15 cellular contexts compared by ENCODE assay signal in genomic region chr9:95045751-95046150, GRCh38.
A peak's percentile ranks its signal among the peaks of the same experiment; 100 is the strongest.
DNase-seq lines count a peak whose midpoint lies in the region; ATAC-seq, FAIRE-seq and TF ChIP-seq lines count a peak whose summit lies in the region.
"Had no signal": no experiment of that assay in that cellular context is flagged by ENCODE, and none has a peak within 500 bp of the region (broad histone marks: within the 10 kb centered on the region; RNA-seq: fewer than 3 reads in every experiment).

No MANE protein-coding gene starts in this region.

- H3K27me3 ChIP-seq in left ventricle myocardium inferior (ENCODE audit: low read depth): no peaks in the 10 kb centered on the region
- no peaks in the 10 kb centered on the region for H3K27me3 ChIP-seq in pancreas
- no peaks in the 10 kb centered on the region for H3K27me3 ChIP-seq in aorta (ENCODE audit: control insufficient read depth in 1 of 2, insufficient read depth in 2 of 2, low read length in 1 of 2)
- H3K27me3 ChIP-seq: brain microvascular endothelial cell had no signal

- H3K4me3 ChIP-seq in left ventricle myocardium inferior (peak overlapping the region; percentile 44), pancreas (peak overlapping the region in 3 of 4 donors; percentile 13 to 60 (median 37)), aorta (ENCODE audit: low read length in 2 of 2) (peak overlapping the region; percentile 11 to 34)

- DNase-seq in left ventricle myocardium inferior (no peak), left ventricle myocardium superior (no peak), glutamatergic neuron (no peak), pancreas (peak in 4 of 6 donors; percentile 52 to 67 (median 62)), aorta (no peak), NCI-H187 treated with DMSO at 0.1 percent for 48 hours (lab: John Stamatoyannopoulos, UW) (no peak)
- no peak for DNase-seq in effector CD4-positive, alpha-beta T cell
- DNase-seq: activated CD4-positive, alpha-beta T cell treated with anti-CD3 and anti-CD28 coated beads, Interleukin-2, amount 50 U/mL, for 4 hours; activated effector memory CD4-positive, alpha-beta T cell treated with Interleukin-2 at 50 U/mL for 16 hours; brain microvascular endothelial cell; DMS 273 treated with DMSO at 0.1 percent for 48 hours; PC-3; T-helper 2 cell had no signal

- TF ChIP-seq CTCF in left ventricle myocardium inferior (IDR thresholded peaks at IDR 0.05; ENCODE audit: borderline replicate concordance) (no peak), glutamatergic neuron (IDR thresholded peaks at IDR 0.05; ENCODE audit: partially characterized antibody, unreplicated experiment) (no peak), pancreas (IDR thresholded peaks at IDR 0.05) (no peak)

- peaks cover 9% of the 10 kb centered on the region for H3K4me1 Mint-ChIP-seq in glutamatergic neuron (ENCODE audit: low read depth, unreplicated experiment)

- H3K4me3 Mint-ChIP-seq in glutamatergic neuron (ENCODE audit: unreplicated experiment): peak overlapping the region; percentile 46

- H3K9me3 Mint-ChIP-seq in glutamatergic neuron (ENCODE audit: unreplicated experiment): peaks cover 2% of the 10 kb centered on the region

- H3K9me3 ChIP-seq in left ventricle myocardium inferior (replicated peaks): no peaks in the 10 kb centered on the region
- H3K9me3 ChIP-seq in pancreas: no peaks in the 10 kb centered on the region
- no peaks in the 10 kb centered on the region for H3K9me3 ChIP-seq in aorta (ENCODE audit: control insufficient read depth, low read length)

- H3K4me1 ChIP-seq in left ventricle myocardium inferior: peaks cover 97% of the 10 kb centered on the region
- H3K4me1 ChIP-seq in pancreas: peaks cover 28 to 36% (median 36%) of the 10 kb centered on the region in 3 donors
- peaks cover 0 to 3% of the 10 kb centered on the region in 2 donors for H3K4me1 ChIP-seq in aorta (ENCODE audit: control insufficient read depth in 1 of 2, insufficient read depth in 2 of 2, low read length in 2 of 2)

- H3K36me3 ChIP-seq in left ventricle myocardium inferior: peaks cover 21% of the 10 kb centered on the region
- no peaks in the 10 kb centered on the region for H3K36me3 ChIP-seq in pancreas
- H3K36me3 ChIP-seq in aorta (ENCODE audit: control insufficient read depth in 1 of 2, insufficient read depth in 2 of 2, low read length in 1 of 2): peaks cover 0 to 1% of the 10 kb centered on the region in 2 donors

- H3K27ac Mint-ChIP-seq in glutamatergic neuron (ENCODE audit: unreplicated experiment): no peak overlapping the region

- ATAC-seq in left ventricle myocardium superior (no peak), pancreas (peak; percentile 16 to 28 (median 21)), aorta (ENCODE audit: low FRiP score) (no peak), GM18858 (IDR thresholded peaks at IDR 0.05; ENCODE audit: unreplicated experiment) (no peak)
- ATAC-seq: PC-3 had no signal

- peaks cover 5% of the 10 kb centered on the region for H3K27me3 Mint-ChIP-seq in glutamatergic neuron (ENCODE audit: unreplicated experiment)

- no peak for FAIRE-seq in pancreas (lab: Jason Lieb, UNC)
- FAIRE-seq: GM12891 had no signal

- intact Hi-C loops in left ventricle myocardium inferior (cut with micrococcal nuclease): no loop called here
- intact Hi-C loops in left ventricle myocardium superior (cut with micrococcal nuclease): no loop called here
- intact Hi-C loops in pancreas (cut with DNase I): no loop called here
- intact Hi-C loops in aorta (cut with DNase I): loop anchor here (5.0 kb wide), 3 partner anchors 33 to 38 kb away; no protein-coding TSS in a partner anchor

- peak overlapping the region; percentile 91 for H3K27ac ChIP-seq in left ventricle myocardium inferior (replicated peaks)
- H3K27ac ChIP-seq in pancreas: peak overlapping the region; percentile 61 to 89 (median 76)
- peak overlapping the region; percentile 71 to 81 for H3K27ac ChIP-seq in aorta (ENCODE audit: low read depth in 1 of 2, low read length in 2 of 2)
- H3K27ac ChIP-seq: brain microvascular endothelial cell had no signal

- no peaks in the 10 kb centered on the region for H3K36me3 Mint-ChIP-seq in glutamatergic neuron (ENCODE audit: unreplicated experiment)

- WGBS in pancreas, 2 donors: 37 to 41% methylated on average over 16 of the region's 16 CpGs
- 11 to 20% methylated on average over 16 of the region's 16 CpGs for WGBS in aorta, 2 donors

Comparison
In these comparisons a context has a peak if more than half of its experiments do, and no peak if none do; other contexts are left out.
1. DNase-seq: peak in pancreas (4 of 6); none in left ventricle myocardium inferior (single experiment), left ventricle myocardium superior (single experiment), glutamatergic neuron (single experiment), aorta (0 of 2), NCI-H187 treated with DMSO at 0.1 percent for 48 hours (single experiment) and effector CD4-positive, alpha-beta T cell (single experiment).
2. ATAC-seq: peak in pancreas (4 of 4); none in left ventricle myocardium superior (single experiment), aorta (single experiment) and GM18858 (single experiment).
3. intact Hi-C loops: an anchor here in aorta (5.0 kb wide); none called in left ventricle myocardium inferior, left ventricle myocardium superior and pancreas.
4. Peak in every context shown above with its lines, with median percentiles within 50 percentile points of each other: H3K27ac ChIP-seq and H3K4me3 ChIP-seq.